ENCODE assay signal across 14 cellular contexts in genomic region chr7:132226626-132227290, GRCh38.
A peak's percentile ranks its signal among the peaks of the same experiment; 100 is the strongest.
DNase-seq lines count a peak whose midpoint lies in the region; ATAC-seq, FAIRE-seq and TF ChIP-seq lines count a peak whose summit lies in the region.
"Had no signal": no experiment of that assay in that cellular context is flagged by ENCODE, and none has a peak within 500 bp of the region (broad histone marks: within the 10 kb centered on the region; RNA-seq: fewer than 3 reads in every experiment).

No MANE protein-coding gene starts in this region.

- no peak overlapping the region for H3K4me3 ChIP-seq in K562
- no peak overlapping the region for H3K4me3 ChIP-seq in neuronal stem cell (ENCODE audit: low read length in 2 of 2)
- H3K4me3 ChIP-seq: BLaER1 had no signal

- H3K27ac Mint-ChIP-seq in stimulated activated memory B cell treated with anti-CD40 and anti-IgM and Interleukin-4, amounts not matched to agents 10 μg/mL and 1 μg/mL and 100 μg/mL, for 72 hours = no peak overlapping the region
- no peak overlapping the region for H3K27ac Mint-ChIP-seq in CD4-positive, alpha-beta T cell
- H3K27ac Mint-ChIP-seq: HFFc6 had no signal

- H2BK12ac ChIP-seq in neuronal stem cell (ENCODE audit: low read length) = no peak overlapping the region

- 2% methylated on average over 6 of the region's 6 CpGs for WGBS in K562 (ENCODE audit: insufficient coverage, low coverage, missing lambda C conversion rate)
- no CpG with 5 or more reads among the region's 6 CpGs for WGBS in neuronal stem cell (ENCODE audit: extremely low coverage in 2 of 2, insufficient read length in 2 of 2, insufficient replicate concordance in 1 of 2), 2 donors

- no peak for TF ChIP-seq POLR2A in K562 (conservative IDR thresholded peaks at IDR 0.05)

- H3K9me1 ChIP-seq in K562 (ENCODE audit: control insufficient read depth, insufficient read depth, low read length) = peaks cover 4% of the 10 kb centered on the region

- TF ChIP-seq EP300 in K562 (IDR thresholded peaks at IDR 0.05; ENCODE audit: low read length) = no peak

- H2BK5ac ChIP-seq in neuronal stem cell (ENCODE audit: low read length) = peak overlapping the region; percentile 43

- no peaks in the 10 kb centered on the region for H3K27me3 Mint-ChIP-seq in stimulated activated memory B cell treated with anti-CD40 and anti-IgM and Interleukin-4, amounts not matched to agents 10 μg/mL and 1 μg/mL and 100 μg/mL, for 72 hours
- peaks cover 8% of the 10 kb centered on the region for H3K27me3 Mint-ChIP-seq in CD4-positive, alpha-beta T cell

- DNase-seq in NCI-H82 (lab: John Stamatoyannopoulos, UW) = peak; percentile 61
- DNase-seq in NCI-H82 treated with DMSO at 0.1 percent for 48 hours (lab: John Stamatoyannopoulos, UW; ENCODE audit: unreplicated experiment) = no peak
- no peak for DNase-seq in K562 (ENCODE audit: extremely low read depth in 1 of 4, low spot score in 3 of 4)
- DNase-seq in neuronal stem cell (ENCODE audit: low spot score) = no peak
- no peak for DNase-seq in activated effector memory CD4-positive, alpha-beta T cell treated with anti-CD3 and anti-CD28 coated beads, Interleukin-2, amount 50 U/mL, for 16 hours
- no peak for DNase-seq in CD4-positive, alpha-beta T cell
- DNase-seq: 8988T, AML-193, GF-D8, HCEC 1CT, HFFc6 had no signal

- no peak overlapping the region for H3K4me3 Mint-ChIP-seq in stimulated activated memory B cell treated with anti-CD40 and anti-IgM and Interleukin-4, amounts not matched to agents 10 μg/mL and 1 μg/mL and 100 μg/mL, for 72 hours
- no peak overlapping the region for H3K4me3 Mint-ChIP-seq in CD4-positive, alpha-beta T cell
- H3K4me3 Mint-ChIP-seq: HFFc6 had no signal

- H3K9ac ChIP-seq in K562 (ENCODE audit: insufficient read depth in 1 of 2, low read depth in 2 of 2, low read length in 2 of 2) (no peak overlapping the region), neuronal stem cell (ENCODE audit: low read depth, low read length, poor library complexity) (no peak overlapping the region)
- H3K9ac ChIP-seq: BLaER1 had no signal

- H3K4me2 ChIP-seq in K562 (ENCODE audit: insufficient read depth, low read length) (no peak overlapping the region), neuronal stem cell (ENCODE audit: insufficient read depth, low read length, poor library complexity, severe bottlenecking) (no peak overlapping the region)
- H3K4me2 ChIP-seq: BLaER1 had no signal

- H4K20me1 ChIP-seq in K562 (replicated peaks; ENCODE audit: control insufficient read depth, insufficient read depth, low read length) = peaks cover 4% of the 10 kb centered on the region; the same call in 1 of the 2 replicates
- H4K20me1 ChIP-seq: BLaER1 had no signal

- H3K27me3 ChIP-seq in K562 (ENCODE audit: control insufficient read depth in 2 of 2, insufficient read depth in 2 of 2, low read length in 2 of 2) = peaks cover 5 to 23% of the 10 kb centered on the region in 2 experiments; a peak in 3 of 5 replicates
- no peaks in the 10 kb centered on the region for H3K27me3 ChIP-seq in neuronal stem cell (ENCODE audit: control insufficient read depth in 3 of 3, insufficient read depth in 3 of 3, low read depth in 1 of 3, low read length in 3 of 3)
- H3K27me3 ChIP-seq in CD4-positive, alpha-beta T cell (ENCODE audit: control insufficient read depth, insufficient read depth, low read length) = no peaks in the 10 kb centered on the region
- H3K27me3 ChIP-seq: BLaER1 had no signal

- no peak overlapping the region for H4K91ac ChIP-seq in neuronal stem cell (ENCODE audit: low read depth, low read length, poor library complexity)

- no peaks in the 10 kb centered on the region for H3K4me1 ChIP-seq in K562 (replicated peaks in 1 of 2; ENCODE audit: control insufficient read depth in 2 of 2, insufficient read depth in 2 of 2, low read length in 2 of 2)
- H3K4me1 ChIP-seq in neuronal stem cell (ENCODE audit: control insufficient read depth in 2 of 2, insufficient read depth in 1 of 2, low read depth in 1 of 2, low read length in 2 of 2) = peaks cover 0 to 9% of the 10 kb centered on the region in 2 donors
- H3K4me1 ChIP-seq: BLaER1 had no signal

- H4K8ac ChIP-seq in neuronal stem cell (ENCODE audit: low read depth, low read length) = no peak overlapping the region

- H3K4me1 Mint-ChIP-seq in stimulated activated memory B cell treated with anti-CD40 and anti-IgM and Interleukin-4, amounts not matched to agents 10 μg/mL and 1 μg/mL and 100 μg/mL, for 72 hours = peaks cover 6% of the 10 kb centered on the region
- H3K4me1 Mint-ChIP-seq in CD4-positive, alpha-beta T cell (ENCODE audit: low read depth) = no peaks in the 10 kb centered on the region

- H3K9me3 ChIP-seq in K562 (replicated peaks; ENCODE audit: control insufficient read depth, insufficient read depth, low read depth, low read length) = no peaks in the 10 kb centered on the region
- H3K9me3 ChIP-seq in neuronal stem cell (replicated peaks in 1 of 2; ENCODE audit: control insufficient read depth in 2 of 2, insufficient read depth in 1 of 2, low read depth in 1 of 2, low read length in 2 of 2) = no peaks in the 10 kb centered on the region
- H3K9me3 ChIP-seq in CD4-positive, alpha-beta T cell (ENCODE audit: control insufficient read depth, low read length) = no peaks in the 10 kb centered on the region
- H3K9me3 ChIP-seq: BLaER1 had no signal

- H3K36me3 ChIP-seq in K562 (ENCODE audit: control insufficient read depth, insufficient read depth, low read length) (no peaks in the 10 kb centered on the region), neuronal stem cell (replicated peaks in 1 of 2; ENCODE audit: control insufficient read depth in 2 of 2, insufficient read depth in 2 of 2, low read length in 2 of 2) (no peaks in the 10 kb centered on the region)
- H3K36me3 ChIP-seq: BLaER1 had no signal

- H3K4ac ChIP-seq in neuronal stem cell (ENCODE audit: low read length) = no peak overlapping the region

- TF ChIP-seq CTCF in K562 (IDR thresholded peaks at IDR 0.05 in 2 of 3, conservative IDR thresholded peaks at IDR 0.05 in 1 of 3; ENCODE audit: insufficient read depth in 2 of 3, low read depth in 1 of 3, low read length in 3 of 3) = no peak
- no peak for TF ChIP-seq CTCF in CD4-positive, alpha-beta T cell (IDR thresholded peaks at IDR 0.05)

- H3K18ac ChIP-seq in neuronal stem cell (ENCODE audit: low read length) = peak overlapping the region; percentile 66

- H3K79me1 ChIP-seq in neuronal stem cell (ENCODE audit: low read depth, low read length) = no peaks in the 10 kb centered on the region

- H3K9me3 Mint-ChIP-seq in stimulated activated memory B cell treated with anti-CD40 and anti-IgM and Interleukin-4, amounts not matched to agents 10 μg/mL and 1 μg/mL and 100 μg/mL, for 72 hours = peaks cover 3% of the 10 kb centered on the region
- H3K9me3 Mint-ChIP-seq in CD4-positive, alpha-beta T cell = no peaks in the 10 kb centered on the region
- H3K9me3 Mint-ChIP-seq: HFFc6 had no signal

- in situ Hi-C loops in K562 (cut with MboI) = no loop called here

- TF ChIP-seq RAD21 in K562 (CRISPR knock-in tag; conservative IDR thresholded peaks at IDR 0.05 in 1 of 2, IDR thresholded peaks at IDR 0.05 in 1 of 2) = no peak

- no peak overlapping the region for H2AFZ ChIP-seq in K562 (ENCODE audit: low read depth, low read length)
- H2AFZ ChIP-seq in neuronal stem cell (ENCODE audit: low read length) = no peak overlapping the region

- intact Hi-C loops in K562 (cut with micrococcal nuclease) = no loop called here
- intact Hi-C loops in CD4-positive, alpha-beta T cell (cut with DNase I, micrococcal nuclease) = no loop called here

- peak overlapping the region; percentile 10 for H3K14ac ChIP-seq in neuronal stem cell (ENCODE audit: low read length)

- POLR2A ChIA-PET in K562 (lab: Yijun Ruan, JAX) = interaction anchor here (0.6 to 0.9 kb wide), 2 partner anchors 15 to 455 kb away, joined by 3 read pairs; no protein-coding TSS in a partner anchor
- POLR2A ChIA-PET in CD4-positive, alpha-beta T cell (lab: Charles Lee) = no interaction called here

- CTCF ChIA-PET in K562 (lab: Yijun Ruan, JAX; ENCODE audit: low intra/inter-chr PET ratio) = no interaction called here
- CTCF ChIA-PET in CD4-positive, alpha-beta T cell (lab: Charles Lee) = no interaction called here

- no peak overlapping the region for H3K27ac ChIP-seq in K562 (ENCODE audit: extremely low read depth, low read depth, low read length)
- H3K27ac ChIP-seq in neuronal stem cell (replicated peaks; ENCODE audit: low read length) = no peak overlapping the region
- H3K27ac ChIP-seq in CD4-positive, alpha-beta T cell (ENCODE audit: low read depth, low read length) = no peak overlapping the region
- H3K27ac ChIP-seq: BLaER1 had no signal

- no peak overlapping the region for H2BK120ac ChIP-seq in neuronal stem cell (ENCODE audit: low read depth, low read length)

- H2AK5ac ChIP-seq in neuronal stem cell (ENCODE audit: low read depth, low read length) = peak overlapping the region; percentile 88

- H3K36me3 Mint-ChIP-seq in stimulated activated memory B cell treated with anti-CD40 and anti-IgM and Interleukin-4, amounts not matched to agents 10 μg/mL and 1 μg/mL and 100 μg/mL, for 72 hours = no peaks in the 10 kb centered on the region
- H3K36me3 Mint-ChIP-seq in CD4-positive, alpha-beta T cell (ENCODE audit: low read depth) = no peaks in the 10 kb centered on the region

- no TSS peak for BruUV-seq in K562 (replicated peaks; lab: Mats Ljungman, UMichigan)

- peak overlapping the region; percentile 6 for H3K23ac ChIP-seq in neuronal stem cell (ENCODE audit: low read depth, low read length, poor library complexity)

- no peaks in the 10 kb centered on the region for H3K79me2 ChIP-seq in K562 (ENCODE audit: control insufficient read depth, insufficient read depth, low read length)

- peak; percentile 29 for FAIRE-seq in K562 (lab: Jason Lieb, UNC)
- FAIRE-seq: HTR-8/SVneo had no signal

- peak overlapping the region; percentile 43 for H2BK15ac ChIP-seq in neuronal stem cell (ENCODE audit: low read length)

- no peak for ATAC-seq in K562
- ATAC-seq in stimulated activated memory B cell treated with anti-CD40 and anti-IgM and Interleukin-4, amounts not matched to agents 10 μg/mL and 1 μg/mL and 100 μg/mL, for 72 hours = peak; percentile 6
- no peak for ATAC-seq in CD4-positive, alpha-beta T cell (ENCODE audit: poor library complexity)

TF ChIP-seq in K562, 482 proteins besides CTCF, POLR2A, EP300 and RAD21 (continues in another document):
- no peak for TF ChIP-seq THRB (CRISPR knock-in tag; conservative IDR thresholded peaks at IDR 0.05)
- TF ChIP-seq NELFE (IDR thresholded peaks at IDR 0.05; ENCODE audit: insufficient read depth, insufficient read length) = no peak
- no peak for TF ChIP-seq GTF2F1 (IDR thresholded peaks at IDR 0.05; ENCODE audit: low read depth, low read length)
- no peak for TF ChIP-seq HNRNPUL1 (IDR thresholded peaks at IDR 0.05; ENCODE audit: low read length)
